Comparison of ENCODE assay signal across 24 cellular contexts in genomic region chr15:91369823-91370222, GRCh38.
A peak's percentile ranks its signal among the peaks of the same experiment; 100 is the strongest.
DNase-seq lines count a peak whose midpoint lies in the region; ATAC-seq, FAIRE-seq and TF ChIP-seq lines count a peak whose summit lies in the region.
"Had no signal": no experiment of that assay in that cellular context is flagged by ENCODE, and none has a peak within 500 bp of the region (broad histone marks: within the 10 kb centered on the region; RNA-seq: fewer than 3 reads in every experiment).

No MANE protein-coding gene starts in this region.

- TF ChIP-seq POLR2A in K562 (conservative IDR thresholded peaks at IDR 0.05) (no peak), testis (IDR thresholded peaks at IDR 0.05) (no peak)

- no peak overlapping the region; the same call in 1 of the 2 replicates for H2AFZ ChIP-seq in K562 (ENCODE audit: low read depth, low read length)
- H2AFZ ChIP-seq: parathyroid adenoma had no signal

- H3K4me3 Mint-ChIP-seq in activated T-cell treated with anti-CD3 and anti-CD28 coated beads, Interleukin-2, amount 50 U/mL, for 24 hours: no peak overlapping the region
- H3K4me3 Mint-ChIP-seq: H9, nephron progenitor cell had no signal

- H3K27ac ChIP-seq in cardiac muscle cell (peak overlapping the region; percentile 7), K562 (ENCODE audit: extremely low read depth, low read depth, low read length) (no peak overlapping the region), testis (no peak overlapping the region)
- H3K27ac ChIP-seq: parathyroid adenoma, sigmoid colon had no signal

- ATAC-seq in Right ventricle myocardium superior (ENCODE audit: poor library complexity): no peak
- ATAC-seq in K562: peak; percentile 28; the same call in 1 of the 3 replicates
- no peak for ATAC-seq in HG02623 (IDR thresholded peaks at IDR 0.05; ENCODE audit: unreplicated experiment)
- ATAC-seq: PC-3 had no signal

- H3K4me1 ChIP-seq in cardiac muscle cell (ENCODE audit: low read depth) (peaks cover 10% of the 10 kb centered on the region), K562 (replicated peaks in 1 of 2; ENCODE audit: control insufficient read depth in 2 of 2, insufficient read depth in 2 of 2, low read length in 2 of 2) (no peaks in the 10 kb centered on the region), testis (no peaks in the 10 kb centered on the region)
- H3K4me1 ChIP-seq: parathyroid adenoma, sigmoid colon had no signal

- H3K4me3 ChIP-seq in cardiac muscle cell (no peak overlapping the region), K562 (no peak overlapping the region), testis (no peak overlapping the region)
- H3K4me3 ChIP-seq: sigmoid colon had no signal

- H3K9me3 ChIP-seq in cardiac muscle cell (ENCODE audit: low read depth): no peaks in the 10 kb centered on the region
- H3K9me3 ChIP-seq in K562 (replicated peaks; ENCODE audit: control insufficient read depth, insufficient read depth, low read depth, low read length): no peaks in the 10 kb centered on the region
- no peaks in the 10 kb centered on the region for H3K9me3 ChIP-seq in testis

- peaks cover 23% of the 10 kb centered on the region for H3K4me1 Mint-ChIP-seq in activated T-cell treated with anti-CD3 and anti-CD28 coated beads, Interleukin-2, amount 50 U/mL, for 24 hours (ENCODE audit: low read depth)

- H3K9ac ChIP-seq in K562 (ENCODE audit: insufficient read depth in 1 of 2, low read depth in 2 of 2, low read length in 2 of 2): no peak overlapping the region
- H3K9ac ChIP-seq: parathyroid adenoma had no signal

- FAIRE-seq in K562 (lab: Jason Lieb, UNC): no peak
- FAIRE-seq: urothelium cell line had no signal

- POLR2A ChIA-PET in K562 (lab: Yijun Ruan, JAX): interaction anchor here (0.7 kb wide), 1 partner anchor 302 kb away, joined by 3 read pairs; no protein-coding TSS in a partner anchor

- H3K36me3 ChIP-seq in cardiac muscle cell (no peaks in the 10 kb centered on the region), K562 (ENCODE audit: control insufficient read depth, insufficient read depth, low read length) (no peaks in the 10 kb centered on the region), testis (ENCODE audit: low read depth, missing control alignments) (no peaks in the 10 kb centered on the region)
- H3K36me3 ChIP-seq: sigmoid colon had no signal

- H3K4me2 ChIP-seq in K562 (ENCODE audit: insufficient read depth, low read length): no peak overlapping the region; the same call in 1 of the 2 replicates

- no peaks in the 10 kb centered on the region for H3K27me3 ChIP-seq in cardiac muscle cell
- H3K27me3 ChIP-seq in K562 (ENCODE audit: control insufficient read depth in 2 of 2, insufficient read depth in 2 of 2, low read length in 2 of 2): peaks cover 0 to 12% of the 10 kb centered on the region in 2 experiments; a peak in 1 of 5 replicates
- H3K27me3 ChIP-seq in testis: no peaks in the 10 kb centered on the region
- H3K27me3 ChIP-seq: sigmoid colon had no signal

- no peaks in the 10 kb centered on the region for H3K79me2 ChIP-seq in K562 (ENCODE audit: control insufficient read depth, insufficient read depth, low read length)
- H3K79me2 ChIP-seq: parathyroid adenoma had no signal

- no peak for TF ChIP-seq RAD21 in K562 (CRISPR knock-in tag; conservative IDR thresholded peaks at IDR 0.05 in 1 of 2, IDR thresholded peaks at IDR 0.05 in 1 of 2)

- no peak overlapping the region for H3K27ac Mint-ChIP-seq in activated T-cell treated with anti-CD3 and anti-CD28 coated beads, Interleukin-2, amount 50 U/mL, for 24 hours
- H3K27ac Mint-ChIP-seq: H9, nephron progenitor cell had no signal

- TF ChIP-seq EP300 in K562 (IDR thresholded peaks at IDR 0.05; ENCODE audit: low read length): no peak

- intact Hi-C loops in Right ventricle myocardium superior (cut with DNase I): no loop called here
- intact Hi-C loops in K562 (cut with micrococcal nuclease): no loop called here
- intact Hi-C loops in testis (cut with DNase I; ENCODE audit: low total_unique reads): no loop called here

- no peak for TF ChIP-seq CTCF in cardiac muscle cell (IDR thresholded peaks at IDR 0.05; ENCODE audit: low read depth, low read length)
- TF ChIP-seq CTCF in K562 (IDR thresholded peaks at IDR 0.05 in 2 of 3, conservative IDR thresholded peaks at IDR 0.05 in 1 of 3; ENCODE audit: insufficient read depth in 2 of 3, low read depth in 1 of 3, low read length in 3 of 3): no peak
- TF ChIP-seq CTCF in testis (IDR thresholded peaks at IDR 0.05): no peak

- H4K20me1 ChIP-seq in K562 (replicated peaks; ENCODE audit: control insufficient read depth, insufficient read depth, low read length): no peaks in the 10 kb centered on the region

- peaks cover 16% of the 10 kb centered on the region for H3K9me3 Mint-ChIP-seq in activated T-cell treated with anti-CD3 and anti-CD28 coated beads, Interleukin-2, amount 50 U/mL, for 24 hours

- CTCF ChIA-PET in K562 (lab: Yijun Ruan, JAX; ENCODE audit: low intra/inter-chr PET ratio): no interaction called here

- H3K9me1 ChIP-seq in K562 (ENCODE audit: control insufficient read depth, insufficient read depth, low read length): no peaks in the 10 kb centered on the region

- H3K36me3 Mint-ChIP-seq in activated T-cell treated with anti-CD3 and anti-CD28 coated beads, Interleukin-2, amount 50 U/mL, for 24 hours (ENCODE audit: low read depth): no peaks in the 10 kb centered on the region

- WGBS in K562 (ENCODE audit: insufficient coverage, low coverage, missing lambda C conversion rate): 1% methylated on average over 7 of the region's 7 CpGs
- 38 to 52% methylated on average over 7 of the region's 7 CpGs for WGBS in testis, 2 donors

- no peak for DNase-seq in cardiac muscle cell (ENCODE audit: low read depth in 1 of 2, low spot score in 1 of 2)
- DNase-seq in Right ventricle myocardium superior: no peak
- peak; percentile 27 to 42 for DNase-seq in Kasumi-1 (lab: John Stamatoyannopoulos, UW)
- DNase-seq in K562 (ENCODE audit: extremely low read depth in 1 of 4, low spot score in 3 of 4): no peak
- DNase-seq in testis: peak; percentile 44
- DNase-seq in activated T-cell treated with anti-CD3 and anti-CD28 coated beads, Interleukin-2, amount 50 U/mL, for 24 hours: no peak
- no peak for DNase-seq in NCI-H82 (lab: John Stamatoyannopoulos, UW)
- DNase-seq: activated CD4-positive, alpha-beta T cell treated with anti-CD3 and anti-CD28 coated beads, Interleukin-2, amount 50 U/mL, for 1 hour; activated CD8-positive, alpha-beta memory T cell treated with anti-CD3 and anti-CD28 coated beads, Interleukin-2, amount 50 U/mL, for 4 hours; activated effector memory CD4-positive, alpha-beta T cell treated with anti-CD3 and anti-CD28 coated beads, Interleukin-2, amount 50 U/mL, for 16 hours; C1 segment of cervical spinal cord; caudate nucleus; glutamatergic neuron; H9; NCI-H187; nephron progenitor cell; PC-3; SIG-M5; sigmoid colon; stimulated activated CD4-positive, alpha-beta T cell treated with anti-CD3 and anti-CD28 coated beads, Interleukin-15, amount 100 ng/mL, for 24 hours; stimulated activated CD8-positive, alpha-beta memory T cell treated with anti-CD3 and anti-CD28 coated beads, Interleukin-4, amount 100 ng/mL, for 48 hours had no signal

- no TSS peak for BruUV-seq in K562 (replicated peaks; lab: Mats Ljungman, UMichigan)

- H3K27me3 Mint-ChIP-seq in activated T-cell treated with anti-CD3 and anti-CD28 coated beads, Interleukin-2, amount 50 U/mL, for 24 hours: no peaks in the 10 kb centered on the region

- in situ Hi-C loops in K562 (cut with MboI): no loop called here

TF ChIP-seq in K562, 482 proteins besides CTCF, POLR2A, EP300 and RAD21 (continues in another document):
- TF ChIP-seq TEAD2 (tag; IDR thresholded peaks at IDR 0.05): no peak
- TF ChIP-seq MYNN (IDR thresholded peaks at IDR 0.05): no peak
- no peak for TF ChIP-seq MYNN (CRISPR knock-in tag; IDR thresholded peaks at IDR 0.05)
- no peak for TF ChIP-seq RBM25 (IDR thresholded peaks at IDR 0.05; ENCODE audit: low read depth, low read length, severe bottlenecking)
- 0 out of 2 replicates have a peak, but pooled peaks have one; percentile 7 for TF ChIP-seq CBFA2T3 (IDR thresholded peaks at IDR 0.05)
- no peak for TF ChIP-seq POLR2G (IDR thresholded peaks at IDR 0.05; ENCODE audit: low read depth, low read length)
- TF ChIP-seq RUNX1 (IDR thresholded peaks at IDR 0.05; ENCODE audit: low read depth): no peak
- no peak for TF ChIP-seq NFATC3 (IDR thresholded peaks at IDR 0.05)

Comparison
In these comparisons a context has a peak if more than half of its experiments do, and no peak if none do; other contexts are left out.
1. DNase-seq: peak in Kasumi-1 (2 of 2) and testis (single experiment); none in cardiac muscle cell (0 of 2), Right ventricle myocardium superior (single experiment), K562 (0 of 4), activated T-cell treated with anti-CD3 and anti-CD28 coated beads, Interleukin-2, amount 50 U/mL, for 24 hours (single experiment) and NCI-H82 (single experiment).